Comparison of ENCODE assay signal across 20 cellular contexts in genomic region chr5:32419791-32420190, GRCh38. TPM values are rescaled to one million over a fixed set of nuclear protein-coding genes. Genes with fewer than 3 reads are reported as not detected.
DNase-seq lines count a peak whose midpoint lies in the region; ATAC-seq and TF ChIP-seq lines count a peak whose summit lies in the region.
"Had no signal": no experiment of that assay in that cellular context is flagged by ENCODE, and none has a peak within 500 bp of the region (broad histone marks: within the 10 kb centered on the region; RNA-seq: fewer than 3 reads in every experiment).

No MANE protein-coding gene starts in this region.

- no peak overlapping the region for H3K4me3 ChIP-seq in SJCRH30
- no peak overlapping the region for H3K4me3 ChIP-seq in right cardiac atrium (ENCODE audit: low read length)
- H3K4me3 ChIP-seq in smooth muscle cell, result no peak overlapping the region
- H3K4me3 ChIP-seq: BLaER1, cardiac muscle cell, skin epidermis, stomach, upper lobe of right lung had no signal

- 48% methylated on average over 2 of the region's 2 CpGs for WGBS in right cardiac atrium
- 95% methylated on average over 2 of the region's 2 CpGs for WGBS in smooth muscle cell (ENCODE audit: low lambda C conversion rate)

- H3K4me2 ChIP-seq in smooth muscle cell, result no peak overlapping the region
- H3K4me2 ChIP-seq: BLaER1 had no signal

- H3K27ac ChIP-seq in SJCRH30, result peak overlapping the region; percentile 47
- no peak overlapping the region for H3K27ac ChIP-seq in right cardiac atrium (ENCODE audit: low read length)
- H3K27ac ChIP-seq in smooth muscle cell (ENCODE audit: low read depth), result peak overlapping the region; percentile 40
- H3K27ac ChIP-seq: BLaER1, cardiac muscle cell, skin epidermis, stomach, upper lobe of right lung, VCaP had no signal

- peak; percentile 59 to 78 for ATAC-seq in right cardiac atrium
- no peak for ATAC-seq in HG02981 (IDR thresholded peaks at IDR 0.05; ENCODE audit: unreplicated experiment)
- no peak for ATAC-seq in GM21423 (IDR thresholded peaks at IDR 0.05; ENCODE audit: unreplicated experiment)
- ATAC-seq in GM21737 (IDR thresholded peaks at IDR 0.05; ENCODE audit: unreplicated experiment), result no peak
- ATAC-seq: upper lobe of right lung had no signal

- peaks cover 92% of the 10 kb centered on the region for H4K20me1 ChIP-seq in smooth muscle cell (ENCODE audit: low read depth)

- H3K4me1 ChIP-seq in SJCRH30, result peaks cover 25% of the 10 kb centered on the region
- peaks cover 1% of the 10 kb centered on the region for H3K4me1 ChIP-seq in right cardiac atrium (ENCODE audit: control insufficient read depth, insufficient read depth, low read length)
- peaks cover 12% of the 10 kb centered on the region for H3K4me1 ChIP-seq in smooth muscle cell (ENCODE audit: low read depth)

- H3F3A ChIP-seq in smooth muscle cell (ENCODE audit: low read depth), result peaks cover 2% of the 10 kb centered on the region

- H3K9ac ChIP-seq in smooth muscle cell (ENCODE audit: low read depth), result no peak overlapping the region
- H3K9ac ChIP-seq: BLaER1 had no signal

- DNase-seq in NCI-H2171 treated with DMSO at 0.1 percent for 48 hours (lab: John Stamatoyannopoulos, UW) (peak; percentile 49), NCI-H2171 (lab: John Stamatoyannopoulos, UW) (no peak), SJCRH30 (peak; percentile 95 to 96), right cardiac atrium (peak in 1 of 3 donors; percentile 63), smooth muscle cell (lab: John Stamatoyannopoulos, UW; ENCODE audit: unreplicated experiment) (no peak)
- DNase-seq: 8988T; activated T-cell treated with anti-CD3 and anti-CD28 coated beads for 4 hours; Calu3; NCI-H2029 treated with DMSO at 0.1 percent for 48 hours; NCI-H510A; stimulated activated CD4-positive, alpha-beta T cell treated with anti-CD3 and anti-CD28 coated beads, Interleukin-4, amount 100 ng/mL, for 1 hour; stomach; upper lobe of right lung had no signal

- peaks cover 44% of the 10 kb centered on the region for H3K36me3 ChIP-seq in SJCRH30
- peaks cover 12% of the 10 kb centered on the region for H3K36me3 ChIP-seq in smooth muscle cell (ENCODE audit: low read depth)

- no peaks in the 10 kb centered on the region for H3K27me3 ChIP-seq in SJCRH30
- H3K27me3 ChIP-seq in right cardiac atrium (ENCODE audit: control insufficient read depth, insufficient read depth), result no peaks in the 10 kb centered on the region
- no peaks in the 10 kb centered on the region for H3K27me3 ChIP-seq in smooth muscle cell (ENCODE audit: low read depth)
- H3K27me3 ChIP-seq: BLaER1, cardiac muscle cell, stomach, upper lobe of right lung had no signal

- no peak overlapping the region for H2AFZ ChIP-seq in smooth muscle cell (ENCODE audit: low read depth)

- intact Hi-C loops in right cardiac atrium (cut with DNase I), result no loop called here

- TF ChIP-seq CTCF in smooth muscle cell (IDR thresholded peaks at IDR 0.05; ENCODE audit: borderline replicate concordance, insufficient read depth, poor library complexity, severe bottlenecking), result no peak

- H3K9me3 ChIP-seq in SJCRH30 (replicated peaks) (no peaks in the 10 kb centered on the region), right cardiac atrium (ENCODE audit: control insufficient read depth, low read length) (no peaks in the 10 kb centered on the region), smooth muscle cell (replicated peaks; ENCODE audit: low read depth) (no peaks in the 10 kb centered on the region)
- H3K9me3 ChIP-seq: stomach, upper lobe of right lung had no signal

- peaks cover 94% of the 10 kb centered on the region for H3K79me2 ChIP-seq in smooth muscle cell (ENCODE audit: low read depth)

RNA-seq across cellular contexts. Expression of gene ZFR, which starts 24.7 kb away (rescaled TPM):
- 130 and 136 TPM in 2 replicates for total RNA-seq in SJCRH30 (2014; rRNA removed; shearing (Covaris generic))
- total RNA-seq in right cardiac atrium (10 to 100 TPM; 54.6 to 58.7 (median 55.9) TPM), smooth muscle cell (77.0 and 80.2 TPM in 2 replicates)
- polyA plus RNA-seq in right cardiac atrium (28.9 TPM), smooth muscle cell (54.9 and 61.1 TPM in 2 replicates)

Comparison
In these comparisons a context has a peak if more than half of its experiments do, and no peak if none do; other contexts are left out.
1. DNase-seq: peak in NCI-H2171 treated with DMSO at 0.1 percent for 48 hours (single experiment) and SJCRH30 (2 of 2); none in NCI-H2171 (single experiment) and smooth muscle cell (single experiment).
2. ATAC-seq: peak in right cardiac atrium (2 of 2); none in HG02981 (single experiment), GM21423 (single experiment) and GM21737 (single experiment).